Comparison of ENCODE assay signal across 1 cellular context in the genomic region with DNA sequence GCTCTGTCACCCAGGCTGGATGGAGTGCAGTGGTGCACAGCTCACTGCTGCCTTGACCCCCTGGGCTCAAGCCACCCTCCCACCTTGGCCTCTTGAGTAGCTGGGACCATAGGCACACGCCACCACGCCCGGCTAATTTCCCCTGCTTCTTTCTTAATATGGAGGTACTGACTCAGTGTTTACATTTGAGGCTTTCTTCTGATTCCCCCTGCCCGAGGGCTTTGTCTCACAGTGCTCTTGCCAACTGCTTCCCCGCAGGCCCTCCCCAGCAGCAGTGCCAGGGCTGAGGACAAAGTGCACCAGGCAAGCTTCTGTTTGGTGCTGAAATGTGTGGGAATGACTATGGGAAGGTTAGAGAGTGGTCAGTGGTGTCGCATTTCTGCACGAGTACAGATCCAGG.
TF ChIP-seq lines count a peak whose summit lies in the region.

No MANE protein-coding gene starts in this region.

TF ChIP-seq in HCT116, 20 proteins besides CTCF, POLR2A, EP300 and RAD21:
- TF ChIP-seq SP1 (IDR thresholded peaks at IDR 0.05; ENCODE audit: low read depth): peak; percentile 51; the same call in 1 of the 2 replicates
- no peak for TF ChIP-seq EZH2 (IDR thresholded peaks at IDR 0.05)
- TF ChIP-seq CEBPB (IDR thresholded peaks at IDR 0.05; ENCODE audit: low read depth): no peak
- no peak for TF ChIP-seq SIN3A (IDR thresholded peaks at IDR 0.05; ENCODE audit: low read depth)
- TF ChIP-seq, protein P1, sequence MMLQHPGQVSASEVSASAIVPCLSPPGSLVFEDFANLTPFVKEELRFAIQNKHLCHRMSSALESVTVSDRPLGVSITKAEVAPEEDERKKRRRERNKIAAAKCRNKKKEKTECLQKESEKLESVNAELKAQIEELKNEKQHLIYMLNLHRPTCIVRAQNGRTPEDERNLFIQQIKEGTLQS (IDR thresholded peaks at IDR 0.05): no peak
- TF ChIP-seq EZH2phosphoT487 (IDR thresholded peaks at IDR 0.05; ENCODE audit: borderline replicate concordance): no peak
- no peak for TF ChIP-seq POLR2AphosphoS5 (IDR thresholded peaks at IDR 0.05; ENCODE audit: low read depth, low read length)
